In genomic region chr3:194269610-194270145, GRCh38 we compare ENCODE assay signal across 9 cellular contexts.
DNase-seq lines count a peak whose midpoint lies in the region; ATAC-seq, FAIRE-seq and TF ChIP-seq lines count a peak whose summit lies in the region.
"Had no signal": no experiment of that assay in that cellular context is flagged by ENCODE, and none has a peak within 500 bp of the region (broad histone marks: within the 10 kb centered on the region; RNA-seq: fewer than 3 reads in every experiment).

No MANE protein-coding gene starts in this region.

- peaks cover 11 to 21% of the 10 kb centered on the region in 2 donors for H3K4me1 Mint-ChIP-seq in stimulated activated naive B cell treated with anti-CD40 and anti-IgM and Interleukin-4, amounts not matched to agents 10 μg/mL and 1 μg/mL and 100 μg/mL, for 72 hours

- peak; percentile 66 for TF ChIP-seq CTCF in cardiac fibroblast (IDR thresholded peaks at IDR 0.05; ENCODE audit: low read depth, low read length)

- ATAC-seq in stimulated activated naive B cell treated with anti-CD40 and anti-IgM and Interleukin-4, amounts not matched to agents 10 μg/mL and 1 μg/mL and 100 μg/mL, for 72 hours (replicated peaks), result no peak

- no peaks in the 10 kb centered on the region for H3K9me3 Mint-ChIP-seq in stimulated activated naive B cell treated with anti-CD40 and anti-IgM and Interleukin-4, amounts not matched to agents 10 μg/mL and 1 μg/mL and 100 μg/mL, for 72 hours

- peaks cover 59 to 80% of the 10 kb centered on the region in 2 donors for H3K27me3 Mint-ChIP-seq in stimulated activated naive B cell treated with anti-CD40 and anti-IgM and Interleukin-4, amounts not matched to agents 10 μg/mL and 1 μg/mL and 100 μg/mL, for 72 hours

- FAIRE-seq in H54 (lab: Jason Lieb, UNC), result no peak

- no peak for TF ChIP-seq POLR2A in H54 (IDR thresholded peaks at IDR 0.05; ENCODE audit: low read depth, low read length)

- H3K4me3 ChIP-seq in cardiac fibroblast (replicated peaks in 1 of 2; ENCODE audit: low read depth in 2 of 2, low read length in 2 of 2), result no peak overlapping the region

- H3K36me3 Mint-ChIP-seq in stimulated activated naive B cell treated with anti-CD40 and anti-IgM and Interleukin-4, amounts not matched to agents 10 μg/mL and 1 μg/mL and 100 μg/mL, for 72 hours, result no peaks in the 10 kb centered on the region

- peak overlapping the region; percentile 42 for H3K27ac Mint-ChIP-seq in stimulated activated naive B cell treated with anti-CD40 and anti-IgM and Interleukin-4, amounts not matched to agents 10 μg/mL and 1 μg/mL and 100 μg/mL, for 72 hours

- DNase-seq in H54 (ENCODE audit: insufficient read length, low spot score), result peak; percentile 60
- peak; percentile 86 to 98 for DNase-seq in cardiac fibroblast (ENCODE audit: low read depth in 2 of 2)
- peak; percentile 82 for DNase-seq in left kidney (ENCODE audit: low read depth, low spot score)
- DNase-seq in stimulated activated naive B cell treated with anti-CD40 and anti-IgM and Interleukin-4, amounts not matched to agents 10 μg/mL and 1 μg/mL and 100 μg/mL, for 72 hours, result no peak
- no peak for DNase-seq in stimulated activated naive CD4-positive, alpha-beta T cell (lab: John Stamatoyannopoulos, UW)
- DNase-seq in NCI-H128 (lab: John Stamatoyannopoulos, UW; ENCODE audit: unreplicated experiment), result no peak
- DNase-seq in NCI-H1436 treated with DMSO at 0.1 percent for 48 hours (lab: John Stamatoyannopoulos, UW), result no peak
- DNase-seq in NCI-H1417 (lab: John Stamatoyannopoulos, UW), result no peak
- DNase-seq: NCI-H2081 had no signal

- H3K4me3 Mint-ChIP-seq in stimulated activated naive B cell treated with anti-CD40 and anti-IgM and Interleukin-4, amounts not matched to agents 10 μg/mL and 1 μg/mL and 100 μg/mL, for 72 hours, result no peak overlapping the region

Comparison
In these comparisons a context has a peak if more than half of its experiments do, and no peak if none do; other contexts are left out.
1. DNase-seq: peak in H54 (single experiment), cardiac fibroblast (2 of 2) and left kidney (single experiment); none in stimulated activated naive B cell treated with anti-CD40 and anti-IgM and Interleukin-4, amounts not matched to agents 10 μg/mL and 1 μg/mL and 100 μg/mL, for 72 hours (single experiment), stimulated activated naive CD4-positive, alpha-beta T cell (0 of 6), NCI-H128 (single experiment), NCI-H1436 treated with DMSO at 0.1 percent for 48 hours (single experiment) and NCI-H1417 (0 of 3).